In the genomic region with DNA sequence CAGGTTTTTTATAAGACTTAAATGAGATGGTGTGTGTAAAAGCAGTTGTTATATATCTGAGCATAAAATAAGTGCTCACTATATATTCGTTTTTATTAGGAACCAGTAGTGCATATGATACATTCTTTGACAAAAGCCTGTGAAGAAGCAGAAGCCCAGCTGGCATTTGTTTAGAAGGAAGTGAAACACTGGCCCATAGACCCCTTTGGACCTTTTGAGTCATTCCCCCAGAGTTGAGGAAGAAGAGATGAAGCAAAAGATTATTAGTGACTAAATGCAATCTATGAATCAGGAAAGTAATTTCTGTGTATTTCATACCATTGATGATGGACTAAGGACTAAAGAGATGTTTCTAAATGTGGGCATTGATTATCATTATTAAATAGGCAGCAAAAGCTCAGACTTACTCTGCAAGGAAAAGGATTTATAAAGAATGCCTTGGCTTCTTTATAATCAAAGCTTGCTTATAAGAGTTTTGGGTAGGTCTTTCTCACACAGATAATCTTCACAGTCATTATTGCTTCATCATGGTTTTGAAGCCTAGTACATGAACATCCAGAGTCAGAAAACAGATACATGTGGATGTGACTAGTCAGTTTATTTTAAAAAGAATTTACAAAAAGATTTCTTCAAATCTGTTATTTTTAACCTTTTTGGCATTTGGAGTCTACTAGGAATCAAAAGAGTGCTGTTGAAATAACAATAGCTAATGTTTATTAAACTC, we compare ENCODE assay signal across 12 cellular contexts. TPM values are rescaled to one million over a fixed set of nuclear protein-coding genes. Genes with fewer than 3 reads are reported as not detected.
DNase-seq lines count a peak whose midpoint lies in the region; ATAC-seq, FAIRE-seq and TF ChIP-seq lines count a peak whose summit lies in the region.
"Had no signal": no experiment of that assay in that cellular context is flagged by ENCODE, and none has a peak within 500 bp of the region (broad histone marks: within the 10 kb centered on the region; RNA-seq: fewer than 3 reads in every experiment).

No MANE protein-coding gene starts in this region.

- no peak overlapping the region for H3K4me3 Mint-ChIP-seq in dendritic cell treated with granulocyte-macrophage colony-stimulating factor and Interleukin-4, amounts not matched to agents 40 ng/mL and 50 ng/mL, for 4 days
- H3K4me3 Mint-ChIP-seq: CD8-positive, alpha-beta T cell had no signal

- H3K4me1 ChIP-seq in lower lobe of right lung = peaks cover 12% of the 10 kb centered on the region

- DNase-seq in GM18507 (ENCODE audit: extremely low spot score, insufficient read length, low read depth) (no peak), NCI-H1092 treated with DMSO at 0.1 percent for 48 hours (lab: John Stamatoyannopoulos, UW) (no peak), NCI-H1694 (lab: John Stamatoyannopoulos, UW) (no peak), erythroblast (lab: John Stamatoyannopoulos, UW) (no peak), lower lobe of right lung (no peak)
- DNase-seq: activated CD4-positive, alpha-beta T cell treated with anti-CD3 and anti-CD28 coated beads, Interleukin-2, amount 50 U/mL, for 48 hours; CD8-positive, alpha-beta T cell; left colon; retina had no signal

- peak; percentile 70 for FAIRE-seq in GM18507 (lab: Jason Lieb, UNC)

- no peak overlapping the region for H3K4me3 ChIP-seq in lower lobe of right lung

- no peaks in the 10 kb centered on the region for H3K9me3 ChIP-seq in lower lobe of right lung

- no peaks in the 10 kb centered on the region for H3K36me3 ChIP-seq in lower lobe of right lung

- intact Hi-C loops in dendritic cell treated with granulocyte-macrophage colony-stimulating factor and Interleukin-4, amounts not matched to agents 40 ng/mL and 50 ng/mL, for 4 days (cut with micrococcal nuclease) = loop anchor here (1.0 to 5.0 kb wide), 3 partner anchors 18 to 1267 kb away; no protein-coding TSS in a partner anchor
- intact Hi-C loops in lower lobe of right lung (cut with DNase I) = no loop called here

- H3K27me3 Mint-ChIP-seq in dendritic cell treated with granulocyte-macrophage colony-stimulating factor and Interleukin-4, amounts not matched to agents 40 ng/mL and 50 ng/mL, for 4 days = no peaks in the 10 kb centered on the region

- ATAC-seq in GM21529 (IDR thresholded peaks at IDR 0.05; ENCODE audit: unreplicated experiment) (peak; percentile 45), HG03280 (IDR thresholded peaks at IDR 0.05; ENCODE audit: unreplicated experiment) (peak; percentile 32), lower lobe of right lung (no peak)
- ATAC-seq: CD8-positive, alpha-beta T cell; left colon had no signal

- TF ChIP-seq POLR2A in erythroblast (IDR thresholded peaks at IDR 0.05; ENCODE audit: low read length) = no peak

- peaks cover 9% of the 10 kb centered on the region for H3K36me3 Mint-ChIP-seq in dendritic cell treated with granulocyte-macrophage colony-stimulating factor and Interleukin-4, amounts not matched to agents 40 ng/mL and 50 ng/mL, for 4 days (ENCODE audit: low read depth)

- H3K27me3 ChIP-seq in lower lobe of right lung (ENCODE audit: low read depth) = no peaks in the 10 kb centered on the region

- no peaks in the 10 kb centered on the region for H3K9me3 Mint-ChIP-seq in dendritic cell treated with granulocyte-macrophage colony-stimulating factor and Interleukin-4, amounts not matched to agents 40 ng/mL and 50 ng/mL, for 4 days
- H3K9me3 Mint-ChIP-seq: CD8-positive, alpha-beta T cell had no signal

- H3K4me1 Mint-ChIP-seq in dendritic cell treated with granulocyte-macrophage colony-stimulating factor and Interleukin-4, amounts not matched to agents 40 ng/mL and 50 ng/mL, for 4 days (ENCODE audit: low read depth) = peaks cover 50% of the 10 kb centered on the region

- TF ChIP-seq CTCF in lower lobe of right lung (IDR thresholded peaks at IDR 0.05) = no peak

- H3K27ac Mint-ChIP-seq in dendritic cell treated with granulocyte-macrophage colony-stimulating factor and Interleukin-4, amounts not matched to agents 40 ng/mL and 50 ng/mL, for 4 days = peak overlapping the region; percentile 64
- H3K27ac Mint-ChIP-seq: CD8-positive, alpha-beta T cell had no signal

- no peak overlapping the region for H3K27ac ChIP-seq in lower lobe of right lung

RNA-seq across cellular contexts. Expression of gene FER, which starts 16.9 kb away (rescaled TPM):
- 35.3 TPM for total RNA-seq in lower lobe of right lung

Comparison
In these comparisons a context has a peak if more than half of its experiments do, and no peak if none do; other contexts are left out.
1. ATAC-seq: peak in GM21529 (single experiment) and HG03280 (single experiment); none in lower lobe of right lung (0 of 2).